8 cellular contexts compared by ENCODE assay signal in the genomic region with DNA sequence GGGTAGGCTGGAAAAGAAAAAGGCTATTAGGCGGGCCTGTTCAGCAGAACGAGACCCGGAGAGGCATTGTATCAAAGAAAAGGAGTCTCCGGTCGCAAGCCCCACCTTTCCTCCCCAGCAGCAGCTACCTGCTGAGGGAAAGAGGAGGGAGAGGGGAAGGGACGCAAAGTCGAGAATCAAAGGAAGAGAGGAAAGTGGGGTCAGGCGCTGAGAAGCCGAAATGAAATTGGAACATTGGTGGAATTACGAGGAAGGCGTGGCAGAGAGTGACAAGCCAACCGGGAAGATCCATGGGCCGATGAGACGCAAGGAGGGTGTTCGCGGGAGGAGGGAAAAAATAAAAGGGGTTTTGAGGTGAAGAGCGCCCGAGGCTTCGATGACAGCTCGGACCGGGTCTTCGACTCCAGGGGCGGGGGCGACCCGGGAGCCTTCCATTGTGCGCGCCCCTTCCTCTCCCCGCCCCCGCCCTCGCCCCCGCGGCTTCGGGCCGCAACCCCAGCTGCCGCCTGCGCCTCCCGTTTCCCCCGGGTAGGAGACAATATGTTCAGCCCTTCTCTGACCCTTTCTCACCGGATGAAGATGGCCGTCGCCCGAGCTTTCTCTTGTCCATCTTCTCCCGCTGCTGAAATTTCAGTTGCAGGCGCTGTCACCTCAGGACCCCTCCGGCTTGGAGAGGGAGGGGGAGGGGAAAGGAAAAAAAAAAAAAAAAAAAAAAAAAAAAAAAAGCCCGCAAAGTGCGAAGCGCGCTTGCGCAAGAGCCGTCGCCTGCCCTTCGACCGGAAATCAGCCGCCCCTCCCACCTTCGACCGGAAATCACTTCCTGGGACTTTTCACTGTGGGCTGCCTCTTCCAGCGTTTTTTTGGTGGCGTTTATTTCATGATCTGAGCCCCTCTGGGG. TPM values are rescaled to one million over a fixed set of nuclear protein-coding genes. Genes with fewer than 3 reads are reported as not detected.
A peak's percentile ranks its signal among the peaks of the same experiment; 100 is the strongest.
DNase-seq lines count a peak whose midpoint lies in the region; ATAC-seq and TF ChIP-seq lines count a peak whose summit lies in the region.

A gene with protein sequence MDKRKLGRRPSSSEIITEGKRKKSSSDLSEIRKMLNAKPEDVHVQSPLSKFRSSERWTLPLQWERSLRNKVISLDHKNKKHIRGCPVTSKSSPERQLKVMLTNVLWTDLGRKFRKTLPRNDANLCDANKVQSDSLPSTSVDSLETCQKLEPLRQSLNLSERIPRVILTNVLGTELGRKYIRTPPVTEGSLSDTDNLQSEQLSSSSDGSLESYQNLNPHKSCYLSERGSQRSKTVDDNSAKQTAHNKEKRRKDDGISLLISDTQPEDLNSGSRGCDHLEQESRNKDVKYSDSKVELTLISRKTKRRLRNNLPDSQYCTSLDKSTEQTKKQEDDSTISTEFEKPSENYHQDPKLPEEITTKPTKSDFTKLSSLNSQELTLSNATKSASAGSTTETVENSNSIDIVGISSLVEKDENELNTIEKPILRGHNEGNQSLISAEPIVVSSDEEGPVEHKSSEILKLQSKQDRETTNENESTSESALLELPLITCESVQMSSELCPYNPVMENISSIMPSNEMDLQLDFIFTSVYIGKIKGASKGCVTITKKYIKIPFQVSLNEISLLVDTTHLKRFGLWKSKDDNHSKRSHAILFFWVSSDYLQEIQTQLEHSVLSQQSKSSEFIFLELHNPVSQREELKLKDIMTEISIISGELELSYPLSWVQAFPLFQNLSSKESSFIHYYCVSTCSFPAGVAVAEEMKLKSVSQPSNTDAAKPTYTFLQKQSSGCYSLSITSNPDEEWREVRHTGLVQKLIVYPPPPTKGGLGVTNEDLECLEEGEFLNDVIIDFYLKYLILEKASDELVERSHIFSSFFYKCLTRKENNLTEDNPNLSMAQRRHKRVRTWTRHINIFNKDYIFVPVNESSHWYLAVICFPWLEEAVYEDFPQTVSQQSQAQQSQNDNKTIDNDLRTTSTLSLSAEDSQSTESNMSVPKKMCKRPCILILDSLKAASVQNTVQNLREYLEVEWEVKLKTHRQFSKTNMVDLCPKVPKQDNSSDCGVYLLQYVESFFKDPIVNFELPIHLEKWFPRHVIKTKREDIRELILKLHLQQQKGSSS (minus strand): TSS at position 692 of the 898 bp plus-strand sequence. CDS start 82 bp downstream, at position 610.

- H3K36me3 ChIP-seq in GM06990 (ENCODE audit: control insufficient read depth, insufficient read depth, low read length) (no peaks in the 10 kb centered on the region), right atrium auricular region (no peaks in the 10 kb centered on the region), uterus (no peaks in the 10 kb centered on the region)

- DNase-seq in GM06990 (ENCODE audit: extremely low read depth, insufficient read length) (peak; percentile 76), NCI-H146 (lab: John Stamatoyannopoulos, UW) (peak; percentile 89), T-helper 2 cell (peak; percentile 45 to 86 (median 65)), anterior cingulate cortex (lab: John Stamatoyannopoulos, UW) (peak in 57 of 58 donors; percentile 14 to 87 (median 68)), right atrium auricular region (ENCODE audit: low spot score) (peak; percentile 81), putamen (ENCODE audit: low spot score) (peak; percentile 85), uterus (peak; percentile 82 to 86)

- H3K4me3 ChIP-seq in GM06990 (replicated peaks; ENCODE audit: low read depth, low read length) (peak within 1 kb of the TSS; percentile 78), right atrium auricular region (peak within 1 kb of the TSS; percentile 86 to 88), uterus (peak within 1 kb of the TSS; percentile 82 to 96)

- H3K4me1 ChIP-seq in right atrium auricular region (peaks cover 0 to 15% of the 10 kb centered on the region in 2 donors), uterus (peaks cover 0 to 9% of the 10 kb centered on the region in 2 donors)

- H3K27me3 ChIP-seq in GM06990 (replicated peaks; ENCODE audit: control insufficient read depth, insufficient read depth, low read length): no peaks in the 10 kb centered on the region
- no peaks in the 10 kb centered on the region for H3K27me3 ChIP-seq in right atrium auricular region
- no peaks in the 10 kb centered on the region for H3K27me3 ChIP-seq in uterus

- peak; percentile 50 for ATAC-seq in HG02623 (IDR thresholded peaks at IDR 0.05; ENCODE audit: unreplicated experiment)

- H3K9me3 ChIP-seq in right atrium auricular region (no peaks in the 10 kb centered on the region), uterus (no peaks in the 10 kb centered on the region)

- intact Hi-C loops in uterus (cut with DNase I; ENCODE audit: low total_unique reads): no loop called here

- no peak for TF ChIP-seq POLR2A in uterus (IDR thresholded peaks at IDR 0.05)

- TF ChIP-seq CTCF in GM06990 (IDR thresholded peaks at IDR 0.05; ENCODE audit: insufficient read depth, low read length, poor library complexity, severe bottlenecking) (no peak), right atrium auricular region (IDR thresholded peaks at IDR 0.05) (no peak), uterus (IDR thresholded peaks at IDR 0.05) (no peak)

- H3K27ac ChIP-seq in right atrium auricular region: peak within 1 kb of the TSS; percentile 93 to 98
- H3K27ac ChIP-seq in uterus: peak within 1 kb of the TSS; percentile 92 to 99

RNA-seq across cellular contexts. Expression of the gene that starts here (rescaled TPM):
- total RNA-seq in right atrium auricular region (10 to 100 TPM in 1 of 2 donors, 1 to 10 TPM in 1; 6.1 to 10.1 TPM), uterus (100 to 1,000 TPM in 1 of 4 donors, 10 to 100 TPM in 3; 28.7 to 101 (median 41.1) TPM)

Comparison
In these comparisons a context has a peak if more than half of its experiments do, and no peak if none do; other contexts are left out.
1. Peak in every context shown above with its lines: DNase-seq, ATAC-seq, H3K4me3 ChIP-seq and H3K27ac ChIP-seq.